In the genomic region with DNA sequence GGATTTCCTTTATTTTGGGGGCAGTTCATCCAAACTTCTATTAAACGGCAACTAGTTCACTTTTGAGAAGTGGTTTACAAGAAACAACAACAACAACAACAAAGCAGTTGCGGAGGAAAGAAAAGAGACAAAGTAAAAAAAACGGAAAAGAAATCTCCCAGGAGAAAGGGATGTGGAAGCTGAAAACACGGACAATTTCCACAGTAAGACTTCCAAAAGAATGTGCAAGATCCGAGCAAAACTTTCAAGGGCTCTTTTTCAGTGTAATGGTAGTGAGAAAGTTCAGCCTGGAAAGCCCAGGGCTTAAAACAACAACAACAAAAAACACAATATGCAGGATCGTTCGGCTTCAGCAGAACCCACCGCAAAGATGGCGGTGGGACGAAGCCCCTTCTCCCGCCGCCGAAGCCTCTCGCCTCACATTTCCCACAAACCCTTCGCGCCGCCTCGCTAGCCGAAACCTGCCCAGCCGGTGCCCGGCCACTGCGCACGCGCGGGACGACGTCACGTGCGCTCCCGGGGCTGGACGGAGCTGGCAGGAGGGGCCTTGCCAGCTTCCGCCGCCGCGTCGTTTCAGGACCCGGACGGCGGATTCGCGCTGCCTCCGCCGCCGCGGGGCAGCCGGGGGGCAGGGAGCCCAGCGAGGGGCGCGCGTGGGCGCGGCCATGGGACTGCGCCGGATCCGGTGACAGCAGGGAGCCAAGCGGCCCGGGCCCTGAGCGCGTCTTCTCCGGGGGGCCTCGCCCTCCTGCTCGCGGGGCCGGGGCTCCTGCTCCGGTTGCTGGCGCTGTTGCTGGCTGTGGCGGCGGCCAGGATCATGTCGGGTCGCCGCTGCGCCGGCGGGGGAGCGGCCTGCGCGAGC, we compare ENCODE assay signal across 8 cellular contexts. TPM values are rescaled to one million over a fixed set of nuclear protein-coding genes. Genes with fewer than 3 reads are reported as not detected.
A peak's percentile ranks its signal among the peaks of the same experiment; 100 is the strongest.
DNase-seq lines count a peak whose midpoint lies in the region; ATAC-seq, FAIRE-seq and TF ChIP-seq lines count a peak whose summit lies in the region.

TSS of gene TNKS2 (plus strand) at position 553 of the 862 bp plus-strand sequence. CDS start at position 818, 265 bp downstream.

- ATAC-seq in HG02759 (IDR thresholded peaks at IDR 0.05; ENCODE audit: unreplicated experiment) = peak; percentile 83
- ATAC-seq in activated naive CD8-positive, alpha-beta T cell treated with anti-CD3 and anti-CD28 coated beads, Interleukin-2, amount 50 U/mL, for 24 hours = peak; percentile 59
- peak; percentile 97 for ATAC-seq in Right ventricle myocardium superior (ENCODE audit: poor library complexity)
- peak; percentile 86 to 94 (median 94) for ATAC-seq in pancreas

- peak within 1 kb of the TSS; percentile 91 to 98 (median 98) for H3K27ac ChIP-seq in pancreas
- H3K27ac ChIP-seq in thyroid gland = peak within 1 kb of the TSS; percentile 81 to 99 (median 89)

- WGBS in pancreas, 2 donors = 0 to 1% methylated on average over 61 to 77 of the region's 77 CpGs
- 1% methylated on average over 14 to 26 of the region's 77 CpGs for WGBS in thyroid gland, 2 donors

- no peaks in the 10 kb centered on the region for H3K9me3 ChIP-seq in pancreas
- no peaks in the 10 kb centered on the region for H3K9me3 ChIP-seq in thyroid gland

- H3K27me3 ChIP-seq in pancreas (no peaks in the 10 kb centered on the region), thyroid gland (no peaks in the 10 kb centered on the region)

- no peak for TF ChIP-seq CTCF in GM12875 (IDR thresholded peaks at IDR 0.05; ENCODE audit: borderline replicate concordance, insufficient read depth, low read depth, low read length)
- no peak for TF ChIP-seq CTCF in pancreas (IDR thresholded peaks at IDR 0.05)
- TF ChIP-seq CTCF in thyroid gland (IDR thresholded peaks at IDR 0.05) = no peak

- intact Hi-C loops in Right ventricle myocardium superior (cut with DNase I) = no loop called here
- intact Hi-C loops in pancreas (cut with DNase I) = no loop called here
- intact Hi-C loops in thyroid gland (cut with DNase I) = no loop called here

- peaks cover 14% of the 10 kb centered on the region for H3K36me3 Mint-ChIP-seq in activated naive CD8-positive, alpha-beta T cell treated with anti-CD3 and anti-CD28 coated beads, Interleukin-2, amount 50 U/mL, for 24 hours (ENCODE audit: low read depth)

- no peaks in the 10 kb centered on the region for H3K9me3 Mint-ChIP-seq in activated naive CD8-positive, alpha-beta T cell treated with anti-CD3 and anti-CD28 coated beads, Interleukin-2, amount 50 U/mL, for 24 hours

- H3K4me3 Mint-ChIP-seq in activated naive CD8-positive, alpha-beta T cell treated with anti-CD3 and anti-CD28 coated beads, Interleukin-2, amount 50 U/mL, for 24 hours = peak within 1 kb of the TSS; percentile 92

- peaks cover 64% of the 10 kb centered on the region for H3K4me1 Mint-ChIP-seq in activated naive CD8-positive, alpha-beta T cell treated with anti-CD3 and anti-CD28 coated beads, Interleukin-2, amount 50 U/mL, for 24 hours

- H3K27ac Mint-ChIP-seq in activated naive CD8-positive, alpha-beta T cell treated with anti-CD3 and anti-CD28 coated beads, Interleukin-2, amount 50 U/mL, for 24 hours = peak within 1 kb of the TSS; percentile 95

- peaks cover 0 to 33% (median 13%) of the 10 kb centered on the region in 3 donors for H3K4me1 ChIP-seq in pancreas
- peaks cover 28 to 33% of the 10 kb centered on the region in 2 donors for H3K4me1 ChIP-seq in thyroid gland

- no peaks in the 10 kb centered on the region for H3K27me3 Mint-ChIP-seq in activated naive CD8-positive, alpha-beta T cell treated with anti-CD3 and anti-CD28 coated beads, Interleukin-2, amount 50 U/mL, for 24 hours

- no peaks in the 10 kb centered on the region for H3K36me3 ChIP-seq in pancreas
- H3K36me3 ChIP-seq in thyroid gland = no peaks in the 10 kb centered on the region

- H3K4me3 ChIP-seq in GM12875 (ENCODE audit: low read depth, low read length) (peak within 1 kb of the TSS; percentile 81), pancreas (peak within 1 kb of the TSS; percentile 79 to 89 (median 80)), thyroid gland (replicated peaks in 1 of 3) (peak within 1 kb of the TSS; percentile 51 to 87 (median 80))

- FAIRE-seq in pancreas (lab: Jason Lieb, UNC) = no peak

- DNase-seq in NCI-H1417 (lab: John Stamatoyannopoulos, UW) (peak; percentile 92 to 94 (median 92)), SW480 (ENCODE audit: low spot score) (peak; percentile 89), Right ventricle myocardium superior (peak; percentile 97), pancreas (peak; percentile 91 to 100 (median 94)), thyroid gland (peak; percentile 94 to 96)
- peak; percentile 96 for DNase-seq in activated naive CD8-positive, alpha-beta T cell treated with anti-CD3 and anti-CD28 coated beads, Interleukin-2, amount 50 U/mL, for 24 hours

- peak; percentile 72 to 98 for TF ChIP-seq POLR2A in thyroid gland (IDR thresholded peaks at IDR 0.05)

RNA-seq across cellular contexts. Expression of gene TNKS2, which starts in this region (rescaled TPM):
- 12.2 TPM for total RNA-seq in Right ventricle myocardium superior
- 10 to 100 TPM; 13.8 to 22.6 (median 15.2) TPM for total RNA-seq in pancreas
- 10 to 100 TPM in 1 of 2 donors, 1 to 10 TPM in 1; 5.2 to 12.4 TPM for polyA plus RNA-seq in pancreas
- total RNA-seq in thyroid gland = 10 to 100 TPM; 56.5 to 99.7 (median 66.1) TPM

Comparison
In these comparisons a context has a peak if more than half of its experiments do, and no peak if none do; other contexts are left out.
1. Peak in every context shown above with its lines: DNase-seq, ATAC-seq, H3K4me3 ChIP-seq and H3K27ac ChIP-seq.